In genomic region chr14:29741909-29742401, GRCh38 we compare ENCODE assay signal across 14 cellular contexts.
DNase-seq lines count a peak whose midpoint lies in the region; ATAC-seq and TF ChIP-seq lines count a peak whose summit lies in the region.
"Had no signal": no experiment of that assay in that cellular context is flagged by ENCODE, and none has a peak within 500 bp of the region (broad histone marks: within the 10 kb centered on the region; RNA-seq: fewer than 3 reads in every experiment).

No MANE protein-coding gene starts in this region.

- H3K4me2 ChIP-seq in GM23338: no peak overlapping the region

- no peak overlapping the region for H3K4me3 Mint-ChIP-seq in GM23338
- H3K4me3 Mint-ChIP-seq in stimulated activated naive B cell treated with anti-CD40 and anti-IgM and Interleukin-4, amounts not matched to agents 10 μg/mL and 1 μg/mL and 100 μg/mL, for 72 hours: no peak overlapping the region
- H3K4me3 Mint-ChIP-seq: activated CD4-positive, alpha-beta T cell treated with anti-CD3 and anti-CD28 coated beads for 36 hours; activated naive CD4-positive, alpha-beta T cell treated with anti-CD3 and anti-CD28 coated beads, Interleukin-2, amount 50 U/mL, for 24 hours had no signal

- H3K4me3 ChIP-seq in aorta (ENCODE audit: low read length in 2 of 2) (no peak overlapping the region), GM23338 (no peak overlapping the region)
- H3K4me3 ChIP-seq: tibial nerve had no signal

- ATAC-seq in aorta (ENCODE audit: low FRiP score) (peak; percentile 58), GM23338 (no peak), HG02759 (IDR thresholded peaks at IDR 0.05; ENCODE audit: unreplicated experiment) (no peak)
- no peak for ATAC-seq in stimulated activated naive B cell treated with anti-CD40 and anti-IgM and Interleukin-4, amounts not matched to agents 10 μg/mL and 1 μg/mL and 100 μg/mL, for 72 hours (replicated peaks)
- ATAC-seq: activated CD4-positive, alpha-beta T cell treated with anti-CD3 and anti-CD28 coated beads for 36 hours; esophagus mucosa had no signal

- peaks cover 5% of the 10 kb centered on the region for H3K27me3 Mint-ChIP-seq in GM23338 (ENCODE audit: insufficient read depth, low read depth, poor library complexity)
- H3K27me3 Mint-ChIP-seq in stimulated activated naive B cell treated with anti-CD40 and anti-IgM and Interleukin-4, amounts not matched to agents 10 μg/mL and 1 μg/mL and 100 μg/mL, for 72 hours: no peaks in the 10 kb centered on the region
- H3K27me3 Mint-ChIP-seq: activated CD4-positive, alpha-beta T cell treated with anti-CD3 and anti-CD28 coated beads for 36 hours; activated naive CD4-positive, alpha-beta T cell treated with anti-CD3 and anti-CD28 coated beads, Interleukin-2, amount 50 U/mL, for 24 hours had no signal

- WGBS in aorta, 2 donors: 3 to 4% methylated on average over 5 of the region's 5 CpGs

- TF ChIP-seq CTCF in GM23338 (conservative IDR thresholded peaks at IDR 0.05; ENCODE audit: low read depth in 2 of 2): no peak

- no peak overlapping the region for H2AFZ ChIP-seq in GM23338

- H3K4me1 Mint-ChIP-seq in GM23338: peaks cover 15% of the 10 kb centered on the region
- no peaks in the 10 kb centered on the region for H3K4me1 Mint-ChIP-seq in stimulated activated naive B cell treated with anti-CD40 and anti-IgM and Interleukin-4, amounts not matched to agents 10 μg/mL and 1 μg/mL and 100 μg/mL, for 72 hours
- H3K4me1 Mint-ChIP-seq: activated CD4-positive, alpha-beta T cell treated with anti-CD3 and anti-CD28 coated beads for 36 hours; activated naive CD4-positive, alpha-beta T cell treated with anti-CD3 and anti-CD28 coated beads, Interleukin-2, amount 50 U/mL, for 24 hours had no signal

- H3K27me3 ChIP-seq in aorta (ENCODE audit: control insufficient read depth in 1 of 2, insufficient read depth in 2 of 2, low read length in 1 of 2): no peaks in the 10 kb centered on the region
- no peaks in the 10 kb centered on the region for H3K27me3 ChIP-seq in GM23338 (ENCODE audit: insufficient read depth)
- H3K27me3 ChIP-seq: tibial nerve had no signal

- no peaks in the 10 kb centered on the region for H3F3A ChIP-seq in GM23338 (replicated peaks; ENCODE audit: low read depth)

- H3K36me3 ChIP-seq in aorta (ENCODE audit: control insufficient read depth in 1 of 2, insufficient read depth in 2 of 2, low read length in 1 of 2) (no peaks in the 10 kb centered on the region), GM23338 (ENCODE audit: insufficient read depth) (no peaks in the 10 kb centered on the region)
- H3K36me3 ChIP-seq: tibial nerve had no signal

- no peaks in the 10 kb centered on the region for H3K9me3 Mint-ChIP-seq in GM23338
- H3K9me3 Mint-ChIP-seq in stimulated activated naive B cell treated with anti-CD40 and anti-IgM and Interleukin-4, amounts not matched to agents 10 μg/mL and 1 μg/mL and 100 μg/mL, for 72 hours: no peaks in the 10 kb centered on the region

- H4K20me1 ChIP-seq in GM23338 (replicated peaks; ENCODE audit: insufficient read depth): no peaks in the 10 kb centered on the region

- H3K36me3 Mint-ChIP-seq in GM23338 (ENCODE audit: low read depth): no peaks in the 10 kb centered on the region
- no peaks in the 10 kb centered on the region for H3K36me3 Mint-ChIP-seq in stimulated activated naive B cell treated with anti-CD40 and anti-IgM and Interleukin-4, amounts not matched to agents 10 μg/mL and 1 μg/mL and 100 μg/mL, for 72 hours
- H3K36me3 Mint-ChIP-seq: activated naive CD4-positive, alpha-beta T cell treated with anti-CD3 and anti-CD28 coated beads, Interleukin-2, amount 50 U/mL, for 24 hours had no signal

- intact Hi-C loops in aorta (cut with DNase I): loop anchor here in 1 of 2 donors (5.0 to 10.0 kb wide), 2 partner anchors 183 to 480 kb away; partner anchors contain the start of gene PRKD1

- H3K27ac ChIP-seq in aorta (ENCODE audit: low read depth in 1 of 2, low read length in 2 of 2) (no peak overlapping the region), GM23338 (ENCODE audit: low read depth) (no peak overlapping the region)

- H3K9me2 ChIP-seq in GM23338 (ENCODE audit: insufficient read depth): no peaks in the 10 kb centered on the region

- H3K4me1 ChIP-seq in aorta (ENCODE audit: control insufficient read depth in 1 of 2, insufficient read depth in 2 of 2, low read length in 2 of 2) (peaks cover 2 to 5% of the 10 kb centered on the region in 2 donors), GM23338 (ENCODE audit: insufficient read depth) (peaks cover 13% of the 10 kb centered on the region)

- DNase-seq in NCI-H2171 treated with DMSO at 0.1 percent for 48 hours (lab: John Stamatoyannopoulos, UW): peak; percentile 40
- no peak for DNase-seq in NCI-H2171 (lab: John Stamatoyannopoulos, UW)
- peak; percentile 53 for DNase-seq in amniotic epithelial cell (ENCODE audit: low read depth)
- DNase-seq in hepatic stellate cell (ENCODE audit: low spot score): peak; percentile 19
- no peak for DNase-seq in aorta
- no peak for DNase-seq in GM23338 (ENCODE audit: low spot score)
- no peak for DNase-seq in stimulated activated naive B cell treated with anti-CD40 and anti-IgM and Interleukin-4, amounts not matched to agents 10 μg/mL and 1 μg/mL and 100 μg/mL, for 72 hours
- DNase-seq: activated CD4-positive, alpha-beta T cell treated with anti-CD3 and anti-CD28 coated beads for 36 hours; Kasumi-1; stimulated activated CD4-positive, alpha-beta T cell treated with anti-CD3 and anti-CD28 coated beads, Interleukin-2, amount 100 ng/mL, for 24 hours had no signal

- no peaks in the 10 kb centered on the region for H3K9me3 ChIP-seq in aorta (ENCODE audit: control insufficient read depth, low read length)
- H3K9me3 ChIP-seq: tibial nerve had no signal

- H3K79me2 ChIP-seq in GM23338 (replicated peaks; ENCODE audit: insufficient read depth): no peaks in the 10 kb centered on the region

- H3K27ac Mint-ChIP-seq in GM23338: no peak overlapping the region
- no peak overlapping the region for H3K27ac Mint-ChIP-seq in stimulated activated naive B cell treated with anti-CD40 and anti-IgM and Interleukin-4, amounts not matched to agents 10 μg/mL and 1 μg/mL and 100 μg/mL, for 72 hours
- H3K27ac Mint-ChIP-seq: activated CD4-positive, alpha-beta T cell treated with anti-CD3 and anti-CD28 coated beads for 36 hours; activated naive CD4-positive, alpha-beta T cell treated with anti-CD3 and anti-CD28 coated beads, Interleukin-2, amount 50 U/mL, for 24 hours had no signal

TF ChIP-seq in GM23338, 12 proteins besides CTCF, POLR2A, EP300 and RAD21 (continues in another document):
- TF ChIP-seq EZH2 (IDR thresholded peaks at IDR 0.05; ENCODE audit: low read depth, unreplicated experiment): no peak
- TF ChIP-seq, protein P1, sequence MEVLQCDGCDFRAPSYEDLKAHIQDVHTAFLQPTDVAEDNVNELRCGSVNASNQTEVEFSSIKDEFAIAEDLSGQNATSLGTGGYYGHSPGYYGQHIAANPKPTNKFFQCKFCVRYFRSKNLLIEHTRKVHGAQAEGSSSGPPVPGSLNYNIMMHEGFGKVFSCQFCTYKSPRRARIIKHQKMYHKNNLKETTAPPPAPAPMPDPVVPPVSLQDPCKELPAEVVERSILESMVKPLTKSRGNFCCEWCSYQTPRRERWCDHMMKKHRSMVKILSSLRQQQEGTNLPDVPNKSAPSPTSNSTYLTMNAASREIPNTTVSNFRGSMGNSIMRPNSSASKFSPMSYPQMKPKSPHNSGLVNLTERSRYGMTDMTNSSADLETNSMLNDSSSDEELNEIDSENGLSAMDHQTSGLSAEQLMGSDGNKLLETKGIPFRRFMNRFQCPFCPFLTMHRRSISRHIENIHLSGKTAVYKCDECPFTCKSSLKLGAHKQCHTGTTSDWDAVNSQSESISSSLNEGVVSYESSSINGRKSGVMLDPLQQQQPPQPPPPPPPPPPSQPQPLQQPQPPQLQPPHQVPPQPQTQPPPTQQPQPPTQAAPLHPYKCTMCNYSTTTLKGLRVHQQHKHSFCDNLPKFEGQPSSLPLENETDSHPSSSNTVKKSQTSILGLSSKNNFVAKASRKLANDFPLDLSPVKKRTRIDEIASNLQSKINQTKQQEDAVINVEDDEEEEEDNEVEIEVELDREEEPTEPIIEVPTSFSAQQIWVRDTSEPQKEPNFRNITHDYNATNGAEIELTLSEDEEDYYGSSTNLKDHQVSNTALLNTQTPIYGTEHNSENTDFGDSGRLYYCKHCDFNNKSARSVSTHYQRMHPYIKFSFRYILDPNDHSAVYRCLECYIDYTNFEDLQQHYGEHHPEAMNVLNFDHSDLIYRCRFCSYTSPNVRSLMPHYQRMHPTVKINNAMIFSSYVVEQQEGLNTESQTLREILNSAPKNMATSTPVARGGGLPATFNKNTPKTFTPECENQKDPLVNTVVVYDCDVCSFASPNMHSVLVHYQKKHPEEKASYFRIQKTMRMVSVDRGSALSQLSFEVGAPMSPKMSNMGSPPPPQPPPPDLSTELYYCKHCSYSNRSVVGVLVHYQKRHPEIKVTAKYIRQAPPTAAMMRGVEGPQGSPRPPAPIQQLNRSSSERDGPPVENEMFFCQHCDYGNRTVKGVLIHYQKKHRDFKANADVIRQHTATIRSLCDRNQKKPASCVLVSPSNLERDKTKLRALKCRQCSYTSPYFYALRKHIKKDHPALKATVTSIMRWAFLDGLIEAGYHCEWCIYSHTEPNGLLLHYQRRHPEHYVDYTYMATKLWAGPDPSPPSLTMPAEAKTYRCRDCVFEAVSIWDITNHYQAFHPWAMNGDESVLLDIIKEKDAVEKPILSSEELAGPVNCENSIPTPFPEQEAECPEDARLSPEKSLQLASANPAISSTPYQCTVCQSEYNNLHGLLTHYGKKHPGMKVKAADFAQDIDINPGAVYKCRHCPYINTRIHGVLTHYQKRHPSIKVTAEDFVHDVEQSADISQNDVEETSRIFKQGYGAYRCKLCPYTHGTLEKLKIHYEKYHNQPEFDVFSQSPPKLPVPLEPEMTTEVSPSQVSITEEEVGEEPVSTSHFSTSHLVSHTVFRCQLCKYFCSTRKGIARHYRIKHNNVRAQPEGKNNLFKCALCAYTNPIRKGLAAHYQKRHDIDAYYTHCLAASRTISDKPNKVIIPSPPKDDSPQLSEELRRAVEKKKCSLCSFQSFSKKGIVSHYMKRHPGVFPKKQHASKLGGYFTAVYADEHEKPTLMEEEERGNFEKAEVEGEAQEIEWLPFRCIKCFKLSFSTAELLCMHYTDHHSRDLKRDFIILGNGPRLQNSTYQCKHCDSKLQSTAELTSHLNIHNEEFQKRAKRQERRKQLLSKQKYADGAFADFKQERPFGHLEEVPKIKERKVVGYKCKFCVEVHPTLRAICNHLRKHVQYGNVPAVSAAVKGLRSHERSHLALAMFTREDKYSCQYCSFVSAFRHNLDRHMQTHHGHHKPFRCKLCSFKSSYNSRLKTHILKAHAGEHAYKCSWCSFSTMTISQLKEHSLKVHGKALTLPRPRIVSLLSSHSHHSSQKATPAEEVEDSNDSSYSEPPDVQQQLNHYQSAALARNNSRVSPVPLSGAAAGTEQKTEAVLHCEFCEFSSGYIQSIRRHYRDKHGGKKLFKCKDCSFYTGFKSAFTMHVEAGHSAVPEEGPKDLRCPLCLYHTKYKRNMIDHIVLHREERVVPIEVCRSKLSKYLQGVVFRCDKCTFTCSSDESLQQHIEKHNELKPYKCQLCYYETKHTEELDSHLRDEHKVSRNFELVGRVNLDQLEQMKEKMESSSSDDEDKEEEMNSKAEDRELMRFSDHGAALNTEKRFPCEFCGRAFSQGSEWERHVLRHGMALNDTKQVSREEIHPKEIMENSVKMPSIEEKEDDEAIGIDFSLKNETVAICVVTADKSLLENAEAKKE (CRISPR knock-in tag; IDR thresholded peaks at IDR 0.05): no peak
- no peak for TF ChIP-seq ZNF331 (CRISPR knock-in tag; IDR thresholded peaks at IDR 0.05; ENCODE audit: low read depth)

Comparison
In these comparisons a context has a peak if more than half of its experiments do, and no peak if none do; other contexts are left out.
1. DNase-seq: peak in NCI-H2171 treated with DMSO at 0.1 percent for 48 hours (single experiment), amniotic epithelial cell (single experiment) and hepatic stellate cell (single experiment); none in NCI-H2171 (single experiment), aorta (0 of 2), GM23338 (single experiment) and stimulated activated naive B cell treated with anti-CD40 and anti-IgM and Interleukin-4, amounts not matched to agents 10 μg/mL and 1 μg/mL and 100 μg/mL, for 72 hours (single experiment).